ENCODE assay signal across 11 cellular contexts in genomic region chr2:133504566-133505505, GRCh38.
DNase-seq lines count a peak whose midpoint lies in the region; ATAC-seq and TF ChIP-seq lines count a peak whose summit lies in the region.
"Had no signal": no experiment of that assay in that cellular context is flagged by ENCODE, and none has a peak within 500 bp of the region (broad histone marks: within the 10 kb centered on the region; RNA-seq: fewer than 3 reads in every experiment).

No MANE protein-coding gene starts in this region.

- no peaks in the 10 kb centered on the region for H3K36me3 ChIP-seq in colonic mucosa
- H3K36me3 ChIP-seq: BLaER1 treated with 17β-estradiol and CSF1 and Interleukin-3, amounts not matched to agents 10 nM and 100 nM had no signal

- ATAC-seq in GM19452 (IDR thresholded peaks at IDR 0.05; ENCODE audit: unreplicated experiment): no peak

- no peak overlapping the region for H3K27ac Mint-ChIP-seq in activated T-helper 1 cell treated with anti-CD3 and anti-CD28 coated beads, Interleukin-12 subunit alpha, Interleukin-12 subunit beta, Interleukin-2, Interleukin-4 antibody, amounts not matched to agents 30 ng/mL and 10 ng/mL and 1 ng/mL, durations not matched to agents 14 hours and 24 hours and 36 hours
- H3K27ac Mint-ChIP-seq: activated CD4-positive, alpha-beta T cell treated with anti-CD3 and anti-CD28 coated beads, Interleukin-2, amount 10 ng/mL, durations not matched to agents 24 days and 14 days had no signal

- H3K4me3 ChIP-seq in colonic mucosa: no peak overlapping the region
- H3K4me3 ChIP-seq: BLaER1 treated with 17β-estradiol and CSF1 and Interleukin-3, amounts not matched to agents 10 nM and 100 nM had no signal

- H3K4me1 Mint-ChIP-seq in activated T-helper 1 cell treated with anti-CD3 and anti-CD28 coated beads, Interleukin-12 subunit alpha, Interleukin-12 subunit beta, Interleukin-2, Interleukin-4 antibody, amounts not matched to agents 30 ng/mL and 10 ng/mL and 1 ng/mL, durations not matched to agents 14 hours and 24 hours and 36 hours (ENCODE audit: low read depth): no peaks in the 10 kb centered on the region
- H3K4me1 Mint-ChIP-seq: activated CD4-positive, alpha-beta T cell treated with anti-CD3 and anti-CD28 coated beads, Interleukin-2, amount 10 ng/mL, durations not matched to agents 24 days and 14 days had no signal

- no peak overlapping the region for H3K4me3 Mint-ChIP-seq in activated T-helper 1 cell treated with anti-CD3 and anti-CD28 coated beads, Interleukin-12 subunit alpha, Interleukin-12 subunit beta, Interleukin-2, Interleukin-4 antibody, amounts not matched to agents 30 ng/mL and 10 ng/mL and 1 ng/mL, durations not matched to agents 14 hours and 24 hours and 36 hours
- H3K4me3 Mint-ChIP-seq: activated CD4-positive, alpha-beta T cell treated with anti-CD3 and anti-CD28 coated beads, Interleukin-2, amount 10 ng/mL, durations not matched to agents 24 days and 14 days had no signal

- DNase-seq in AG08395 (ENCODE audit: low spot score): peak; percentile 15
- DNase-seq in NCI-H1048 (lab: John Stamatoyannopoulos, UW): peak; percentile 18
- peak; percentile 68 for DNase-seq in colonic mucosa
- peak; percentile 69 to 89 for DNase-seq in lung microvascular endothelial cell (ENCODE audit: low read depth in 2 of 2)
- no peak for DNase-seq in activated T-helper 1 cell treated with anti-CD3 and anti-CD28 coated beads, Interleukin-12 subunit alpha, Interleukin-12 subunit beta, Interleukin-2, Interleukin-4 antibody, amounts not matched to agents 30 ng/mL and 10 ng/mL and 1 ng/mL, durations not matched to agents 14 hours and 24 hours and 36 hours (ENCODE audit: low spot score)
- DNase-seq in GM19238 (ENCODE audit: insufficient read length, low spot score): no peak
- no peak for DNase-seq in NK-92 (lab: John Stamatoyannopoulos, UW; ENCODE audit: unreplicated experiment)
- DNase-seq: activated CD4-positive, alpha-beta T cell treated with anti-CD3 and anti-CD28 coated beads, Interleukin-2, amount 10 ng/mL, durations not matched to agents 24 days and 14 days; NCI-H1092 had no signal

- no peaks in the 10 kb centered on the region for H3K9me3 Mint-ChIP-seq in activated T-helper 1 cell treated with anti-CD3 and anti-CD28 coated beads, Interleukin-12 subunit alpha, Interleukin-12 subunit beta, Interleukin-2, Interleukin-4 antibody, amounts not matched to agents 30 ng/mL and 10 ng/mL and 1 ng/mL, durations not matched to agents 14 hours and 24 hours and 36 hours
- H3K9me3 Mint-ChIP-seq: activated CD4-positive, alpha-beta T cell treated with anti-CD3 and anti-CD28 coated beads, Interleukin-2, amount 10 ng/mL, durations not matched to agents 24 days and 14 days had no signal

- no peak overlapping the region for H3K9ac ChIP-seq in colonic mucosa (ENCODE audit: low read depth in 2 of 2, low read length in 2 of 2)
- H3K9ac ChIP-seq: BLaER1 treated with 17β-estradiol and CSF1 and Interleukin-3, amounts not matched to agents 10 nM and 100 nM had no signal

- H3K27ac ChIP-seq in colonic mucosa: no peak overlapping the region
- H3K27ac ChIP-seq: BLaER1 treated with 17β-estradiol and CSF1 and Interleukin-3, amounts not matched to agents 10 nM and 100 nM had no signal

- no peaks in the 10 kb centered on the region for H3K9me3 ChIP-seq in colonic mucosa
- H3K9me3 ChIP-seq: BLaER1 treated with 17β-estradiol and CSF1 and Interleukin-3, amounts not matched to agents 10 nM and 100 nM had no signal

- no peaks in the 10 kb centered on the region for H3K36me3 Mint-ChIP-seq in activated T-helper 1 cell treated with anti-CD3 and anti-CD28 coated beads, Interleukin-12 subunit alpha, Interleukin-12 subunit beta, Interleukin-2, Interleukin-4 antibody, amounts not matched to agents 30 ng/mL and 10 ng/mL and 1 ng/mL, durations not matched to agents 14 hours and 24 hours and 36 hours (ENCODE audit: low read depth)

- H3K27me3 ChIP-seq in colonic mucosa: no peaks in the 10 kb centered on the region
- H3K27me3 ChIP-seq: BLaER1 treated with 17β-estradiol and CSF1 and Interleukin-3, amounts not matched to agents 10 nM and 100 nM had no signal

- no peak for TF ChIP-seq CTCF in colonic mucosa (IDR thresholded peaks at IDR 0.05)

- no peaks in the 10 kb centered on the region for H3K27me3 Mint-ChIP-seq in activated T-helper 1 cell treated with anti-CD3 and anti-CD28 coated beads, Interleukin-12 subunit alpha, Interleukin-12 subunit beta, Interleukin-2, Interleukin-4 antibody, amounts not matched to agents 30 ng/mL and 10 ng/mL and 1 ng/mL, durations not matched to agents 14 hours and 24 hours and 36 hours (ENCODE audit: insufficient read depth)
- H3K27me3 Mint-ChIP-seq: activated CD4-positive, alpha-beta T cell treated with anti-CD3 and anti-CD28 coated beads, Interleukin-2, amount 10 ng/mL, durations not matched to agents 24 days and 14 days had no signal

- intact Hi-C loops in colonic mucosa (cut with DNase I): no loop called here
- intact Hi-C loops in activated T-helper 1 cell treated with anti-CD3 and anti-CD28 coated beads, Interleukin-12 subunit alpha, Interleukin-12 subunit beta, Interleukin-2, Interleukin-4 antibody, amounts not matched to agents 30 ng/mL and 10 ng/mL and 1 ng/mL, durations not matched to agents 14 hours and 24 hours and 36 hours (cut with micrococcal nuclease): no loop called here

- no peaks in the 10 kb centered on the region for H3K4me1 ChIP-seq in colonic mucosa
- H3K4me1 ChIP-seq: BLaER1 treated with 17β-estradiol and CSF1 and Interleukin-3, amounts not matched to agents 10 nM and 100 nM had no signal

Comparison
In these comparisons a context has a peak if more than half of its experiments do, and no peak if none do; other contexts are left out.
1. DNase-seq: peak in AG08395 (single experiment), NCI-H1048 (single experiment), colonic mucosa (single experiment) and lung microvascular endothelial cell (2 of 2); none in activated T-helper 1 cell treated with anti-CD3 and anti-CD28 coated beads, Interleukin-12 subunit alpha, Interleukin-12 subunit beta, Interleukin-2, Interleukin-4 antibody, amounts not matched to agents 30 ng/mL and 10 ng/mL and 1 ng/mL, durations not matched to agents 14 hours and 24 hours and 36 hours (single experiment), GM19238 (single experiment) and NK-92 (single experiment).